In the genomic region with DNA sequence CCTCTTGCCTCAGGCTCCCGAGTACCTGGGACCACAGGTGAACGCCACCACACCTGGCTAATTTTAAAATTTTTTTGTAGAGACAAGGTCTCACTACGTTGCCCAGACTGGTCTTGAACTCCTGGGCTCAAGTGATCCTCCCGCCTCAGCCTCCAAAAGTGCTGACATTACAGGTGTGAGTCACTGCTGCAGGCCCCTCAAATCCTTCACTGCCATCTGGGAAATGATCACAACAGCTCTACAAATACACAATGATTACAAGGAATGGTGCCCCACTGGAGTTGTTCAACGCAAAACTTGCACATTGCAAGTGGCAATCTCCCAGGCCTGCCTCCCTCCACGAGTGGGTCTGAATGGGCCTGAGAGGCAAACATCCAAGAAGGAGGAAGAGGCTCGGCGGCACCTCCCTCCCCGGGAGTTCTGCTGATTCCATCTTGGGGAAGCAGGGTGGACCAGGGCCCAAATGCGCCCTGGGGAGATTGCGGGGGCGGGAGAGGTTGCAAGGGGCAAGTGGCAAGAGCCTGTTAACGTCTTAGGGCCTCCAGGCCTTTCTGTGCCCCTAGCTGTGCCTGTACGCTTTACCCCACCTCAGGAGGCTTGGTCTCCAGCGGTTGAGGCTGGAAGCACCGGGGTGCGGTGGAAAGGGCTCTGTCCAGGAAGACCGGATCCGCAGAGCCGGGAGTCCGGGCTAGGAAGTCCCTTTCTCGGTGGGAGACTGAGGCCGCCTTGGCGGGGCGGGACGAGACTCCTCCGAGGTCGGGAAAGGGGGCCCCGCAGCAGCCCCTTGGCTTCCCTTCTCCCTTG, we compare ENCODE assay signal across 1 cellular context.
TF ChIP-seq lines count a peak whose summit lies in the region.

No MANE protein-coding gene starts in this region.

TF ChIP-seq in HepG2, 621 proteins besides CTCF, POLR2A, EP300 and RAD21 (continued from another document):
- TF ChIP-seq SALL1 (CRISPR knock-in tag; IDR thresholded peaks at IDR 0.05), result 0 out of 2 replicates have a peak, but pooled peaks have one; percentile 6
- TF ChIP-seq NCOA5 (CRISPR knock-in tag; IDR thresholded peaks at IDR 0.05), result no peak
- TF ChIP-seq, protein P1, sequence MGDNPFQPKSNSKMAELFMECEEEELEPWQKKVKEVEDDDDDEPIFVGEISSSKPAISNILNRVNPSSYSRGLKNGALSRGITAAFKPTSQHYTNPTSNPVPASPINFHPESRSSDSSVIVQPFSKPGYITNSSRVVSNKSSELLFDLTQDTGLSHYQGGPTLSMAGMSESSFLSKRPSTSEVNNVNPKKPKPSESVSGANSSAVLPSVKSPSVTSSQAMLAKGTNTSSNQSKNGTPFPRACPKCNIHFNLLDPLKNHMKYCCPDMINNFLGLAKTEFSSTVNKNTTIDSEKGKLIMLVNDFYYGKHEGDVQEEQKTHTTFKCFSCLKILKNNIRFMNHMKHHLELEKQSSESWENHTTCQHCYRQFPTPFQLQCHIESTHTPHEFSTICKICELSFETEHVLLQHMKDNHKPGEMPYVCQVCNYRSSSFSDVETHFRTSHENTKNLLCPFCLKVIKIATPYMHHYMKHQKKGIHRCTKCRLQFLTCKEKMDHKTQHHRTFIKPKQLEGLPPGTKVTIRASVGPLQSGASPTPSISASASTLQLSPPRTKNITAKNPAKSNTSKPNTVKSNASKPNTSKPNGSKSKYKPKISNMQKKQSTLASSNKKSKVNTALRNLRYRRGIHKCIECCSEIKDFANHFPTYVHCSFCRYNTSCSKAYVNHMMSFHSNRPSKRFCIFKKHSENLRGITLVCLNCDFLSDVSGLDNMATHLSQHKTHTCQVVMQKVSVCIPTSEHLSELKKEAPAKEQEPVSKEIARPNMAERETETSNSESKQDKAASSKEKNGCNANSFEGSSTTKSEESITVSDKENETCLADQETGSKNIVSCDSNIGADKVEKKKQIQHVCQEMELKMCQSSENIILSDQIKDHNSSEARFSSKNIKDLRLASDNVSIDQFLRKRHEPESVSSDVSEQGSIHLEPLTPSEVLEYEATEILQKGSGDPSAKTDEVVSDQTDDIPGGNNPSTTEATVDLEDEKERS (CRISPR knock-in tag; IDR thresholded peaks at IDR 0.05), result no peak
- TF ChIP-seq, protein P2, sequence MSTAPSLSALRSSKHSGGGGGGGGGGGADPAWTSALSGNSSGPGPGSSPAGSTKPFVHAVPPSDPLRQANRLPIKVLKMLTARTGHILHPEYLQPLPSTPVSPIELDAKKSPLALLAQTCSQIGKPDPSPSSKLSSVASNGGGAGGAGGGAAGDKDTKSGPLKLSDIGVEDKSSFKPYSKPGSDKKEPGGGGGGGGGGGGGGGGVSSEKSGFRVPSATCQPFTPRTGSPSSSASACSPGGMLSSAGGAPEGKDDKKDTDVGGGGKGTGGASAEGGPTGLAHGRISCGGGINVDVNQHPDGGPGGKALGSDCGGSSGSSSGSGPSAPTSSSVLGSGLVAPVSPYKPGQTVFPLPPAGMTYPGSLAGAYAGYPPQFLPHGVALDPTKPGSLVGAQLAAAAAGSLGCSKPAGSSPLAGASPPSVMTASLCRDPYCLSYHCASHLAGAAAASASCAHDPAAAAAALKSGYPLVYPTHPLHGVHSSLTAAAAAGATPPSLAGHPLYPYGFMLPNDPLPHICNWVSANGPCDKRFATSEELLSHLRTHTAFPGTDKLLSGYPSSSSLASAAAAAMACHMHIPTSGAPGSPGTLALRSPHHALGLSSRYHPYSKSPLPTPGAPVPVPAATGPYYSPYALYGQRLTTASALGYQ (CRISPR knock-in tag; IDR thresholded peaks at IDR 0.05), result no peak
- TF ChIP-seq YEATS2 (CRISPR knock-in tag; IDR thresholded peaks at IDR 0.05; ENCODE audit: borderline replicate concordance), result 0 out of 2 replicates have a peak, but pooled peaks have one; percentile 33
- 0 out of 2 replicates have a peak, but pooled peaks have one; percentile 33 for TF ChIP-seq CBFB (CRISPR knock-in tag; IDR thresholded peaks at IDR 0.05)
- TF ChIP-seq, protein P3, sequence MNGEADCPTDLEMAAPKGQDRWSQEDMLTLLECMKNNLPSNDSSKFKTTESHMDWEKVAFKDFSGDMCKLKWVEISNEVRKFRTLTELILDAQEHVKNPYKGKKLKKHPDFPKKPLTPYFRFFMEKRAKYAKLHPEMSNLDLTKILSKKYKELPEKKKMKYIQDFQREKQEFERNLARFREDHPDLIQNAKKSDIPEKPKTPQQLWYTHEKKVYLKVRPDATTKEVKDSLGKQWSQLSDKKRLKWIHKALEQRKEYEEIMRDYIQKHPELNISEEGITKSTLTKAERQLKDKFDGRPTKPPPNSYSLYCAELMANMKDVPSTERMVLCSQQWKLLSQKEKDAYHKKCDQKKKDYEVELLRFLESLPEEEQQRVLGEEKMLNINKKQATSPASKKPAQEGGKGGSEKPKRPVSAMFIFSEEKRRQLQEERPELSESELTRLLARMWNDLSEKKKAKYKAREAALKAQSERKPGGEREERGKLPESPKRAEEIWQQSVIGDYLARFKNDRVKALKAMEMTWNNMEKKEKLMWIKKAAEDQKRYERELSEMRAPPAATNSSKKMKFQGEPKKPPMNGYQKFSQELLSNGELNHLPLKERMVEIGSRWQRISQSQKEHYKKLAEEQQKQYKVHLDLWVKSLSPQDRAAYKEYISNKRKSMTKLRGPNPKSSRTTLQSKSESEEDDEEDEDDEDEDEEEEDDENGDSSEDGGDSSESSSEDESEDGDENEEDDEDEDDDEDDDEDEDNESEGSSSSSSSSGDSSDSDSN (CRISPR knock-in tag; IDR thresholded peaks at IDR 0.05), result 0 out of 2 replicates have a peak, but pooled peaks have one; percentile 4
- TF ChIP-seq, protein P4, sequence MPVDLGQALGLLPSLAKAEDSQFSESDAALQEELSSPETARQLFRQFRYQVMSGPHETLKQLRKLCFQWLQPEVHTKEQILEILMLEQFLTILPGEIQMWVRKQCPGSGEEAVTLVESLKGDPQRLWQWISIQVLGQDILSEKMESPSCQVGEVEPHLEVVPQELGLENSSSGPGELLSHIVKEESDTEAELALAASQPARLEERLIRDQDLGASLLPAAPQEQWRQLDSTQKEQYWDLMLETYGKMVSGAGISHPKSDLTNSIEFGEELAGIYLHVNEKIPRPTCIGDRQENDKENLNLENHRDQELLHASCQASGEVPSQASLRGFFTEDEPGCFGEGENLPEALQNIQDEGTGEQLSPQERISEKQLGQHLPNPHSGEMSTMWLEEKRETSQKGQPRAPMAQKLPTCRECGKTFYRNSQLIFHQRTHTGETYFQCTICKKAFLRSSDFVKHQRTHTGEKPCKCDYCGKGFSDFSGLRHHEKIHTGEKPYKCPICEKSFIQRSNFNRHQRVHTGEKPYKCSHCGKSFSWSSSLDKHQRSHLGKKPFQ (CRISPR knock-in tag; IDR thresholded peaks at IDR 0.05; ENCODE audit: insufficient replicate concordance), result no peak
- peak; percentile 7 to 37; a peak in 1 of 4 replicates for TF ChIP-seq MAFK (conservative IDR thresholded peaks at IDR 0.05 in 1 of 2, IDR thresholded peaks at IDR 0.05 in 1 of 2; ENCODE audit: low read length in 2 of 2)
- TF ChIP-seq ESRRA (CRISPR knock-in tag; IDR thresholded peaks at IDR 0.05; ENCODE audit: low read depth), result no peak
- TF ChIP-seq SRSF1 (optimal IDR thresholded peaks at IDR 0.05; ENCODE audit: low read depth, low read length), result no peak
- no peak for TF ChIP-seq ARNTL (CRISPR knock-in tag; IDR thresholded peaks at IDR 0.05)
- TF ChIP-seq GTF2F1 (IDR thresholded peaks at IDR 0.05; ENCODE audit: low read length), result no peak
- no peak for TF ChIP-seq AKAP8 (CRISPR knock-in tag; IDR thresholded peaks at IDR 0.05)
- TF ChIP-seq ZNF546 (CRISPR knock-in tag; conservative IDR thresholded peaks at IDR 0.05), result no peak
